1 cellular context compared by ENCODE assay signal in the genomic region with DNA sequence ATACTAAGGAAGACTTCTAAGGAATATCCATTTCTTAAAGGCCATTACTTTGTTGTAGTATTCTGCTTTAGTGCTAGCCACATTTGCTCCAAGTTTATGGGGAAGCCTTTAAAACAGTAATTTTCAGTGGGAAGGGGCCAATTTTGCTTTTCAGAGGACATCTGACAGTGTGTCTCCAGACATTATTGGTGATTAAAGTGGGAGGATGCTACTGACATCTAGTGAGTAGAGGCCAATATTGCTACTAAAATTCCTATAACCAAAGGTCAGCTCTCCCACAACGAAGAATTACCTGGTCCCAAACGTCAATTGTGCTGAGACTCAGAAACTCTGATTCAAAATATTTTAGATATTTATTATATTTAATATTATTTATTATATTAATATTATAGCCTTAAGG.
TF ChIP-seq lines count a peak whose summit lies in the region.

No MANE protein-coding gene starts in this region.

TF ChIP-seq in GM23338, 12 proteins besides CTCF, POLR2A, EP300 and RAD21 (continued from another document):
- TF ChIP-seq, protein P1, sequence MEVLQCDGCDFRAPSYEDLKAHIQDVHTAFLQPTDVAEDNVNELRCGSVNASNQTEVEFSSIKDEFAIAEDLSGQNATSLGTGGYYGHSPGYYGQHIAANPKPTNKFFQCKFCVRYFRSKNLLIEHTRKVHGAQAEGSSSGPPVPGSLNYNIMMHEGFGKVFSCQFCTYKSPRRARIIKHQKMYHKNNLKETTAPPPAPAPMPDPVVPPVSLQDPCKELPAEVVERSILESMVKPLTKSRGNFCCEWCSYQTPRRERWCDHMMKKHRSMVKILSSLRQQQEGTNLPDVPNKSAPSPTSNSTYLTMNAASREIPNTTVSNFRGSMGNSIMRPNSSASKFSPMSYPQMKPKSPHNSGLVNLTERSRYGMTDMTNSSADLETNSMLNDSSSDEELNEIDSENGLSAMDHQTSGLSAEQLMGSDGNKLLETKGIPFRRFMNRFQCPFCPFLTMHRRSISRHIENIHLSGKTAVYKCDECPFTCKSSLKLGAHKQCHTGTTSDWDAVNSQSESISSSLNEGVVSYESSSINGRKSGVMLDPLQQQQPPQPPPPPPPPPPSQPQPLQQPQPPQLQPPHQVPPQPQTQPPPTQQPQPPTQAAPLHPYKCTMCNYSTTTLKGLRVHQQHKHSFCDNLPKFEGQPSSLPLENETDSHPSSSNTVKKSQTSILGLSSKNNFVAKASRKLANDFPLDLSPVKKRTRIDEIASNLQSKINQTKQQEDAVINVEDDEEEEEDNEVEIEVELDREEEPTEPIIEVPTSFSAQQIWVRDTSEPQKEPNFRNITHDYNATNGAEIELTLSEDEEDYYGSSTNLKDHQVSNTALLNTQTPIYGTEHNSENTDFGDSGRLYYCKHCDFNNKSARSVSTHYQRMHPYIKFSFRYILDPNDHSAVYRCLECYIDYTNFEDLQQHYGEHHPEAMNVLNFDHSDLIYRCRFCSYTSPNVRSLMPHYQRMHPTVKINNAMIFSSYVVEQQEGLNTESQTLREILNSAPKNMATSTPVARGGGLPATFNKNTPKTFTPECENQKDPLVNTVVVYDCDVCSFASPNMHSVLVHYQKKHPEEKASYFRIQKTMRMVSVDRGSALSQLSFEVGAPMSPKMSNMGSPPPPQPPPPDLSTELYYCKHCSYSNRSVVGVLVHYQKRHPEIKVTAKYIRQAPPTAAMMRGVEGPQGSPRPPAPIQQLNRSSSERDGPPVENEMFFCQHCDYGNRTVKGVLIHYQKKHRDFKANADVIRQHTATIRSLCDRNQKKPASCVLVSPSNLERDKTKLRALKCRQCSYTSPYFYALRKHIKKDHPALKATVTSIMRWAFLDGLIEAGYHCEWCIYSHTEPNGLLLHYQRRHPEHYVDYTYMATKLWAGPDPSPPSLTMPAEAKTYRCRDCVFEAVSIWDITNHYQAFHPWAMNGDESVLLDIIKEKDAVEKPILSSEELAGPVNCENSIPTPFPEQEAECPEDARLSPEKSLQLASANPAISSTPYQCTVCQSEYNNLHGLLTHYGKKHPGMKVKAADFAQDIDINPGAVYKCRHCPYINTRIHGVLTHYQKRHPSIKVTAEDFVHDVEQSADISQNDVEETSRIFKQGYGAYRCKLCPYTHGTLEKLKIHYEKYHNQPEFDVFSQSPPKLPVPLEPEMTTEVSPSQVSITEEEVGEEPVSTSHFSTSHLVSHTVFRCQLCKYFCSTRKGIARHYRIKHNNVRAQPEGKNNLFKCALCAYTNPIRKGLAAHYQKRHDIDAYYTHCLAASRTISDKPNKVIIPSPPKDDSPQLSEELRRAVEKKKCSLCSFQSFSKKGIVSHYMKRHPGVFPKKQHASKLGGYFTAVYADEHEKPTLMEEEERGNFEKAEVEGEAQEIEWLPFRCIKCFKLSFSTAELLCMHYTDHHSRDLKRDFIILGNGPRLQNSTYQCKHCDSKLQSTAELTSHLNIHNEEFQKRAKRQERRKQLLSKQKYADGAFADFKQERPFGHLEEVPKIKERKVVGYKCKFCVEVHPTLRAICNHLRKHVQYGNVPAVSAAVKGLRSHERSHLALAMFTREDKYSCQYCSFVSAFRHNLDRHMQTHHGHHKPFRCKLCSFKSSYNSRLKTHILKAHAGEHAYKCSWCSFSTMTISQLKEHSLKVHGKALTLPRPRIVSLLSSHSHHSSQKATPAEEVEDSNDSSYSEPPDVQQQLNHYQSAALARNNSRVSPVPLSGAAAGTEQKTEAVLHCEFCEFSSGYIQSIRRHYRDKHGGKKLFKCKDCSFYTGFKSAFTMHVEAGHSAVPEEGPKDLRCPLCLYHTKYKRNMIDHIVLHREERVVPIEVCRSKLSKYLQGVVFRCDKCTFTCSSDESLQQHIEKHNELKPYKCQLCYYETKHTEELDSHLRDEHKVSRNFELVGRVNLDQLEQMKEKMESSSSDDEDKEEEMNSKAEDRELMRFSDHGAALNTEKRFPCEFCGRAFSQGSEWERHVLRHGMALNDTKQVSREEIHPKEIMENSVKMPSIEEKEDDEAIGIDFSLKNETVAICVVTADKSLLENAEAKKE (CRISPR knock-in tag; IDR thresholded peaks at IDR 0.05) = no peak
- TF ChIP-seq, protein P2, sequence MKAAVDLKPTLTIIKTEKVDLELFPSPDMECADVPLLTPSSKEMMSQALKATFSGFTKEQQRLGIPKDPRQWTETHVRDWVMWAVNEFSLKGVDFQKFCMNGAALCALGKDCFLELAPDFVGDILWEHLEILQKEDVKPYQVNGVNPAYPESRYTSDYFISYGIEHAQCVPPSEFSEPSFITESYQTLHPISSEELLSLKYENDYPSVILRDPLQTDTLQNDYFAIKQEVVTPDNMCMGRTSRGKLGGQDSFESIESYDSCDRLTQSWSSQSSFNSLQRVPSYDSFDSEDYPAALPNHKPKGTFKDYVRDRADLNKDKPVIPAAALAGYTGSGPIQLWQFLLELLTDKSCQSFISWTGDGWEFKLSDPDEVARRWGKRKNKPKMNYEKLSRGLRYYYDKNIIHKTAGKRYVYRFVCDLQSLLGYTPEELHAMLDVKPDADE (IDR thresholded peaks at IDR 0.05) = no peak
- TF ChIP-seq EZH2 (IDR thresholded peaks at IDR 0.05; ENCODE audit: low read depth, unreplicated experiment) (no peak), STAT1 (IDR thresholded peaks at IDR 0.05; ENCODE audit: unreplicated experiment) (no peak), EZH2phosphoT487 (IDR thresholded peaks at IDR 0.05; ENCODE audit: unreplicated experiment) (no peak), ZNF331 (CRISPR knock-in tag; IDR thresholded peaks at IDR 0.05; ENCODE audit: low read depth) (no peak), ZNF114 (CRISPR knock-in tag; IDR thresholded peaks at IDR 0.05) (no peak), JUNB (IDR thresholded peaks at IDR 0.05; ENCODE audit: unreplicated experiment) (no peak), CREB1 (CRISPR knock-in tag; IDR thresholded peaks at IDR 0.05; ENCODE audit: low read depth) (no peak), NANOG (IDR thresholded peaks at IDR 0.05; ENCODE audit: borderline replicate concordance) (no peak)
- TF ChIP-seq, protein P3, sequence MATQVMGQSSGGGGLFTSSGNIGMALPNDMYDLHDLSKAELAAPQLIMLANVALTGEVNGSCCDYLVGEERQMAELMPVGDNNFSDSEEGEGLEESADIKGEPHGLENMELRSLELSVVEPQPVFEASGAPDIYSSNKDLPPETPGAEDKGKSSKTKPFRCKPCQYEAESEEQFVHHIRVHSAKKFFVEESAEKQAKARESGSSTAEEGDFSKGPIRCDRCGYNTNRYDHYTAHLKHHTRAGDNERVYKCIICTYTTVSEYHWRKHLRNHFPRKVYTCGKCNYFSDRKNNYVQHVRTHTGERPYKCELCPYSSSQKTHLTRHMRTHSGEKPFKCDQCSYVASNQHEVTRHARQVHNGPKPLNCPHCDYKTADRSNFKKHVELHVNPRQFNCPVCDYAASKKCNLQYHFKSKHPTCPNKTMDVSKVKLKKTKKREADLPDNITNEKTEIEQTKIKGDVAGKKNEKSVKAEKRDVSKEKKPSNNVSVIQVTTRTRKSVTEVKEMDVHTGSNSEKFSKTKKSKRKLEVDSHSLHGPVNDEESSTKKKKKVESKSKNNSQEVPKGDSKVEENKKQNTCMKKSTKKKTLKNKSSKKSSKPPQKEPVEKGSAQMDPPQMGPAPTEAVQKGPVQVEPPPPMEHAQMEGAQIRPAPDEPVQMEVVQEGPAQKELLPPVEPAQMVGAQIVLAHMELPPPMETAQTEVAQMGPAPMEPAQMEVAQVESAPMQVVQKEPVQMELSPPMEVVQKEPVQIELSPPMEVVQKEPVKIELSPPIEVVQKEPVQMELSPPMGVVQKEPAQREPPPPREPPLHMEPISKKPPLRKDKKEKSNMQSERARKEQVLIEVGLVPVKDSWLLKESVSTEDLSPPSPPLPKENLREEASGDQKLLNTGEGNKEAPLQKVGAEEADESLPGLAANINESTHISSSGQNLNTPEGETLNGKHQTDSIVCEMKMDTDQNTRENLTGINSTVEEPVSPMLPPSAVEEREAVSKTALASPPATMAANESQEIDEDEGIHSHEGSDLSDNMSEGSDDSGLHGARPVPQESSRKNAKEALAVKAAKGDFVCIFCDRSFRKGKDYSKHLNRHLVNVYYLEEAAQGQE (IDR thresholded peaks at IDR 0.05; ENCODE audit: unreplicated experiment) = no peak
